2 cellular contexts compared by ENCODE assay signal in genomic region chr16:75099738-75100615, GRCh38.
TF ChIP-seq lines count a peak whose summit lies in the region.

No MANE protein-coding gene starts in this region.

TF ChIP-seq in GM23338, 12 proteins besides CTCF, POLR2A, EP300 and RAD21 (continued from another document):
- no peak for TF ChIP-seq ZNF462 (CRISPR knock-in tag; IDR thresholded peaks at IDR 0.05)
- TF ChIP-seq JUNB (IDR thresholded peaks at IDR 0.05; ENCODE audit: unreplicated experiment) = no peak
- no peak for TF ChIP-seq ZNF331 (CRISPR knock-in tag; IDR thresholded peaks at IDR 0.05; ENCODE audit: low read depth)
- no peak for TF ChIP-seq NANOG (IDR thresholded peaks at IDR 0.05; ENCODE audit: borderline replicate concordance)
- no peak for TF ChIP-seq ETS1 (IDR thresholded peaks at IDR 0.05)
- TF ChIP-seq CREB1 (CRISPR knock-in tag; IDR thresholded peaks at IDR 0.05; ENCODE audit: low read depth) = no peak
- TF ChIP-seq POLR2AphosphoS5 (IDR thresholded peaks at IDR 0.05; ENCODE audit: low read depth) = no peak
- TF ChIP-seq REST (IDR thresholded peaks at IDR 0.05; ENCODE audit: unreplicated experiment) = no peak
- TF ChIP-seq ZNF114 (CRISPR knock-in tag; IDR thresholded peaks at IDR 0.05) = no peak

TF ChIP-seq in SK-N-SH treated with all-trans-retinoic acid at 6 μM for 48 hours, 23 proteins besides CTCF, POLR2A, EP300 and RAD21 (continued from another document):
- TF ChIP-seq POU6F1 (CRISPR knock-in tag; IDR thresholded peaks at IDR 0.05; ENCODE audit: borderline replicate concordance, low read depth) (no peak), ZFP30 (CRISPR knock-in tag; IDR thresholded peaks at IDR 0.05) (no peak), CREB5 (CRISPR knock-in tag; IDR thresholded peaks at IDR 0.05; ENCODE audit: low read depth) (no peak), CSDC2 (CRISPR knock-in tag; IDR thresholded peaks at IDR 0.05) (no peak), TCF4 (CRISPR knock-in tag; IDR thresholded peaks at IDR 0.05; ENCODE audit: borderline replicate concordance) (no peak), ZFP3 (CRISPR knock-in tag; IDR thresholded peaks at IDR 0.05) (no peak), TOX (CRISPR knock-in tag; IDR thresholded peaks at IDR 0.05; ENCODE audit: borderline replicate concordance) (no peak), BACH2 (CRISPR knock-in tag; IDR thresholded peaks at IDR 0.05; ENCODE audit: borderline replicate concordance) (no peak), ISL1 (CRISPR knock-in tag; IDR thresholded peaks at IDR 0.05) (no peak), CSRNP3 (CRISPR knock-in tag; IDR thresholded peaks at IDR 0.05) (no peak), ZNF8 (CRISPR knock-in tag; IDR thresholded peaks at IDR 0.05) (no peak), ESRRG (CRISPR knock-in tag; IDR thresholded peaks at IDR 0.05) (no peak), GLIS3 (CRISPR knock-in tag; IDR thresholded peaks at IDR 0.05) (no peak), PATZ1 (CRISPR knock-in tag; IDR thresholded peaks at IDR 0.05; ENCODE audit: borderline replicate concordance) (no peak)
